In genomic region chr17:43832976-43833829, GRCh38 we compare ENCODE assay signal across 8 cellular contexts. TPM values are rescaled to one million over a fixed set of nuclear protein-coding genes. Genes with fewer than 3 reads are reported as not detected.
DNase-seq lines count a peak whose midpoint lies in the region; ATAC-seq lines count a peak whose summit lies in the region.

Gene MPP3, minus strand, starts transcription at chr17:43833146. Its CDS starts 1,240 bp downstream, at chr17:43831906.

- peaks cover 48% of the 10 kb centered on the region for H3K27me3 Mint-ChIP-seq in activated T-cell treated with anti-CD3 and anti-CD28 coated beads, Interleukin-2, amount 50 U/mL, for 4 hours (ENCODE audit: low read depth)
- H3K27me3 Mint-ChIP-seq in stimulated activated naive B cell treated with anti-CD40 and anti-IgM and Interleukin-4, amounts not matched to agents 10 μg/mL and 1 μg/mL and 100 μg/mL, for 72 hours: peaks cover 55 to 80% of the 10 kb centered on the region in 2 donors

- H3K9me3 Mint-ChIP-seq in activated T-cell treated with anti-CD3 and anti-CD28 coated beads, Interleukin-2, amount 50 U/mL, for 4 hours: no peaks in the 10 kb centered on the region
- H3K9me3 Mint-ChIP-seq in stimulated activated naive B cell treated with anti-CD40 and anti-IgM and Interleukin-4, amounts not matched to agents 10 μg/mL and 1 μg/mL and 100 μg/mL, for 72 hours: no peaks in the 10 kb centered on the region

- 2% methylated on average over 38 to 86 of the region's 87 CpGs for WGBS in esophagus, 2 donors

- peaks cover 10% of the 10 kb centered on the region for H3K4me1 Mint-ChIP-seq in activated T-cell treated with anti-CD3 and anti-CD28 coated beads, Interleukin-2, amount 50 U/mL, for 4 hours (ENCODE audit: low read depth)
- peaks cover 13 to 24% of the 10 kb centered on the region in 2 donors for H3K4me1 Mint-ChIP-seq in stimulated activated naive B cell treated with anti-CD40 and anti-IgM and Interleukin-4, amounts not matched to agents 10 μg/mL and 1 μg/mL and 100 μg/mL, for 72 hours

- H3K27ac Mint-ChIP-seq in stimulated activated naive B cell treated with anti-CD40 and anti-IgM and Interleukin-4, amounts not matched to agents 10 μg/mL and 1 μg/mL and 100 μg/mL, for 72 hours: peak within 1 kb of the TSS; percentile 65

- peaks cover 0 to 5% of the 10 kb centered on the region in 2 donors for H3K4me1 ChIP-seq in esophagus (ENCODE audit: control insufficient read depth in 2 of 2, insufficient read depth in 2 of 2, low read length in 1 of 2)

- peak within 1 kb of the TSS; percentile 56 to 61 for H3K4me3 ChIP-seq in esophagus (ENCODE audit: low read depth in 1 of 2, low read length in 2 of 2)

- peak within 1 kb of the TSS; percentile 80 for H3K4me3 Mint-ChIP-seq in activated T-cell treated with anti-CD3 and anti-CD28 coated beads, Interleukin-2, amount 50 U/mL, for 4 hours
- peak within 1 kb of the TSS; percentile 77 to 78 for H3K4me3 Mint-ChIP-seq in stimulated activated naive B cell treated with anti-CD40 and anti-IgM and Interleukin-4, amounts not matched to agents 10 μg/mL and 1 μg/mL and 100 μg/mL, for 72 hours

- DNase-seq in activated CD8-positive, alpha-beta memory T cell treated with anti-CD3 and anti-CD28 coated beads for 1 hour (ENCODE audit: extremely low read depth in 1 of 2, low read depth in 1 of 2): peak; percentile 8 to 32
- no peak for DNase-seq in activated CD8-positive, alpha-beta memory T cell treated with anti-CD3 and anti-CD28 coated beads, Interleukin-2, amount 50 U/mL, for 48 hours
- DNase-seq in NCI-H774 (lab: John Stamatoyannopoulos, UW) (peak; percentile 88), middle frontal gyrus (ENCODE audit: extremely low spot score, low spot score) (peak; percentile 16)
- DNase-seq in activated T-cell treated with anti-CD3 and anti-CD28 coated beads, Interleukin-2, amount 50 U/mL, for 4 hours: peak; percentile 39
- no peak for DNase-seq in stimulated activated naive B cell treated with anti-CD40 and anti-IgM and Interleukin-4, amounts not matched to agents 10 μg/mL and 1 μg/mL and 100 μg/mL, for 72 hours

- H3K36me3 Mint-ChIP-seq in activated T-cell treated with anti-CD3 and anti-CD28 coated beads, Interleukin-2, amount 50 U/mL, for 4 hours (ENCODE audit: insufficient read depth): no peaks in the 10 kb centered on the region
- peaks cover 0 to 4% of the 10 kb centered on the region in 2 donors for H3K36me3 Mint-ChIP-seq in stimulated activated naive B cell treated with anti-CD40 and anti-IgM and Interleukin-4, amounts not matched to agents 10 μg/mL and 1 μg/mL and 100 μg/mL, for 72 hours

- peaks cover 3 to 9% of the 10 kb centered on the region in 2 donors for H3K36me3 ChIP-seq in esophagus (ENCODE audit: control insufficient read depth in 2 of 2, insufficient read depth in 2 of 2, low read length in 1 of 2)

- no peaks in the 10 kb centered on the region for H3K9me3 ChIP-seq in esophagus (ENCODE audit: control insufficient read depth in 2 of 2, insufficient read depth in 1 of 2, low read depth in 1 of 2, low read length in 1 of 2)

- ATAC-seq in activated T-cell treated with anti-CD3 and anti-CD28 coated beads, Interleukin-2, amount 50 U/mL, for 4 hours: peak; percentile 78 to 89
- ATAC-seq in stimulated activated naive B cell treated with anti-CD40 and anti-IgM and Interleukin-4, amounts not matched to agents 10 μg/mL and 1 μg/mL and 100 μg/mL, for 72 hours (replicated peaks): peak; percentile 53 to 54
- ATAC-seq in GM18519 (IDR thresholded peaks at IDR 0.05; ENCODE audit: low FRiP score, unreplicated experiment): no peak

- H3K27me3 ChIP-seq in esophagus (ENCODE audit: control insufficient read depth in 1 of 2, insufficient read depth in 2 of 2, low read length in 2 of 2): no peaks in the 10 kb centered on the region

- H3K27ac ChIP-seq in esophagus (ENCODE audit: low read depth in 2 of 2, low read length in 1 of 2): peak within 1 kb of the TSS; percentile 18 to 27

RNA-seq across cellular contexts. Expression of gene MPP3, which starts in this region (rescaled TPM):
- total RNA-seq in activated T-cell treated with anti-CD3 and anti-CD28 coated beads, Interleukin-2, amount 50 U/mL, for 4 hours: under 1 TPM; 0.24 to 0.94 (median 0.87) TPM
- polyA plus RNA-seq in esophagus: 1 to 10 TPM; 5.6 to 9.6 TPM

Comparison
In these comparisons a context has a peak if more than half of its experiments do, and no peak if none do; other contexts are left out.
1. DNase-seq: peak in activated CD8-positive, alpha-beta memory T cell treated with anti-CD3 and anti-CD28 coated beads for 1 hour (2 of 2), NCI-H774 (single experiment) and middle frontal gyrus (single experiment); none in activated CD8-positive, alpha-beta memory T cell treated with anti-CD3 and anti-CD28 coated beads, Interleukin-2, amount 50 U/mL, for 48 hours (single experiment) and stimulated activated naive B cell treated with anti-CD40 and anti-IgM and Interleukin-4, amounts not matched to agents 10 μg/mL and 1 μg/mL and 100 μg/mL, for 72 hours (single experiment).
2. Peak in DNase-seq and ATAC-seq in activated T-cell treated with anti-CD3 and anti-CD28 coated beads, Interleukin-2, amount 50 U/mL, for 4 hours; RNA of the gene not detected or under 1 TPM.